Comparison of ENCODE assay signal across 12 cellular contexts in the genomic region with DNA sequence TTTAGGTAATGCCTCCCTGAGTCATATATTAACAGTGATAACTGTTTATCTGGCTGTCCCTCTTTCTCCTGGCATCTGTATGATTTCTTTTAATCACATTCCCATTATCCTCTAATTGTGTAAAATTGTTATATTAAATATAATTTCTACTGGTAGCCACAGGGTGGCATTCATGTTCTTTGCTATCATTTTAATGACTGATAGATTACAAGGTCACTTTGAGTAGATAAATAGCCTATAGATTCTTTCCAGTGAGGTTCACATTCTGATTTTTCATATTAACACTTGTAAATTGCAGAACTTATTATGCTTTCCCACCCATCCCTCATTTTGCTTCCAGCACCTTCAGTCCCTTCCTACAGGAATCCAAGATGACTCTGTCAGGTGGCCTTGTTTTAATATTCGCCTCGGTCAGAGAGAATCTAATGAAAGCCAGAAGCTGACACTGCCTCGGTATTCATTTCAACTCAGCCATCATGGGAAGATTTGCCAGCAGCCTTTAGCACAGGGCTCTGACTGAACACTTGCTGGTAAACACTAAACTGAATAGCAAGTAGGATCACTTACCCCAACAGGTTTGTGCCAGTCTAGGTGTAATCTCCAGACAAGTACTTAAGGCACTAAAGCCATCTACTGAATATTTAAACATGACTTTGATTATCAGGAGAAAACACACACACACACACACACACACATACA.
DNase-seq lines count a peak whose midpoint lies in the region; ATAC-seq and TF ChIP-seq lines count a peak whose summit lies in the region.
"Had no signal": no experiment of that assay in that cellular context is flagged by ENCODE, and none has a peak within 500 bp of the region (broad histone marks: within the 10 kb centered on the region; RNA-seq: fewer than 3 reads in every experiment).

No MANE protein-coding gene starts in this region.

- no peaks in the 10 kb centered on the region for H3K27me3 ChIP-seq in RWPE2 (ENCODE audit: insufficient read depth, poor library complexity, severe bottlenecking)
- no peaks in the 10 kb centered on the region for H3K27me3 ChIP-seq in ovary
- H3K27me3 ChIP-seq: esophagus muscularis mucosa had no signal

- no peak overlapping the region for H3K4me3 Mint-ChIP-seq in nephron

- no peaks in the 10 kb centered on the region for H3K4me1 Mint-ChIP-seq in nephron

- no peaks in the 10 kb centered on the region for H3K36me3 ChIP-seq in RWPE2 (ENCODE audit: low read depth)
- H3K36me3 ChIP-seq in ovary, result no peaks in the 10 kb centered on the region
- H3K36me3 ChIP-seq: esophagus muscularis mucosa had no signal

- H3K9me3 Mint-ChIP-seq in nephron, result no peaks in the 10 kb centered on the region

- intact Hi-C loops in ovary (cut with DNase I) (no loop called here), posterior cingulate gyrus (cut with DNase I) (no loop called here)

- H3K4me3 ChIP-seq in RWPE2 (ENCODE audit: severe bottlenecking) (no peak overlapping the region), ovary (no peak overlapping the region)
- H3K4me3 ChIP-seq: esophagus muscularis mucosa, psoas muscle had no signal

- no peak for TF ChIP-seq EP300 in ovary (IDR thresholded peaks at IDR 0.05)

- H3K27ac ChIP-seq in RWPE2 (ENCODE audit: poor library complexity, severe bottlenecking), result no peak overlapping the region
- no peak overlapping the region for H3K27ac ChIP-seq in ovary
- H3K27ac ChIP-seq: esophagus muscularis mucosa, psoas muscle had no signal

- H3K4me1 ChIP-seq in RWPE2 (ENCODE audit: insufficient read depth, poor library complexity, severe bottlenecking), result no peaks in the 10 kb centered on the region
- no peaks in the 10 kb centered on the region for H3K4me1 ChIP-seq in ovary (ENCODE audit: insufficient read depth)
- H3K4me1 ChIP-seq: psoas muscle had no signal

- TF ChIP-seq CTCF in RWPE2 (IDR thresholded peaks at IDR 0.05; ENCODE audit: poor library complexity, severe bottlenecking) (peak; percentile 34), nephron (IDR thresholded peaks at IDR 0.05; ENCODE audit: unreplicated experiment in 3 of 3) (peak; percentile 12 to 21 (median 14)), ovary (IDR thresholded peaks at IDR 0.05) (no peak)

- no peaks in the 10 kb centered on the region for H3K9me3 ChIP-seq in RWPE2 (ENCODE audit: severe bottlenecking)
- no peaks in the 10 kb centered on the region for H3K9me3 ChIP-seq in ovary
- H3K9me3 ChIP-seq: esophagus muscularis mucosa, psoas muscle had no signal

- H3K27me3 Mint-ChIP-seq in nephron (ENCODE audit: low read depth), result no peaks in the 10 kb centered on the region

- DNase-seq in DMS79 treated with DMSO at 0.1 percent for 48 hours (lab: John Stamatoyannopoulos, UW), result peak; percentile 76
- peak; percentile 29 for DNase-seq in NCI-H1417 treated with DMSO at 0.1 percent for 48 hours (lab: John Stamatoyannopoulos, UW)
- no peak for DNase-seq in RWPE2 (ENCODE audit: low spot score)
- DNase-seq in ovary, result no peak
- no peak for DNase-seq in posterior cingulate gyrus
- DNase-seq: NCI-H2081 treated with DMSO at 0.1 percent for 48 hours, psoas muscle had no signal

- WGBS in ovary, 3 donors, result 23 to 41% (median 32%) methylated on average over 3 of the region's 3 CpGs

- ATAC-seq in RWPE2 (ENCODE audit: low read depth) (no peak), HG03439 (IDR thresholded peaks at IDR 0.05; ENCODE audit: unreplicated experiment) (no peak), HG02938 (IDR thresholded peaks at IDR 0.05; ENCODE audit: unreplicated experiment) (no peak)
- ATAC-seq: HCT116, psoas muscle had no signal

- H3K36me3 Mint-ChIP-seq in nephron (ENCODE audit: low read depth), result no peaks in the 10 kb centered on the region

- no peak for TF ChIP-seq POLR2A in ovary (IDR thresholded peaks at IDR 0.05)

- no peak overlapping the region for H3K27ac Mint-ChIP-seq in nephron

Comparison
In these comparisons a context has a peak if more than half of its experiments do, and no peak if none do; other contexts are left out.
1. DNase-seq: peak in DMS79 treated with DMSO at 0.1 percent for 48 hours (single experiment) and NCI-H1417 treated with DMSO at 0.1 percent for 48 hours (single experiment); none in RWPE2 (single experiment), ovary (0 of 5) and posterior cingulate gyrus (0 of 10).
2. CTCF ChIP-seq: peak in RWPE2 (single experiment) and nephron (3 of 3); none in ovary (0 of 3).